In the genomic region with DNA sequence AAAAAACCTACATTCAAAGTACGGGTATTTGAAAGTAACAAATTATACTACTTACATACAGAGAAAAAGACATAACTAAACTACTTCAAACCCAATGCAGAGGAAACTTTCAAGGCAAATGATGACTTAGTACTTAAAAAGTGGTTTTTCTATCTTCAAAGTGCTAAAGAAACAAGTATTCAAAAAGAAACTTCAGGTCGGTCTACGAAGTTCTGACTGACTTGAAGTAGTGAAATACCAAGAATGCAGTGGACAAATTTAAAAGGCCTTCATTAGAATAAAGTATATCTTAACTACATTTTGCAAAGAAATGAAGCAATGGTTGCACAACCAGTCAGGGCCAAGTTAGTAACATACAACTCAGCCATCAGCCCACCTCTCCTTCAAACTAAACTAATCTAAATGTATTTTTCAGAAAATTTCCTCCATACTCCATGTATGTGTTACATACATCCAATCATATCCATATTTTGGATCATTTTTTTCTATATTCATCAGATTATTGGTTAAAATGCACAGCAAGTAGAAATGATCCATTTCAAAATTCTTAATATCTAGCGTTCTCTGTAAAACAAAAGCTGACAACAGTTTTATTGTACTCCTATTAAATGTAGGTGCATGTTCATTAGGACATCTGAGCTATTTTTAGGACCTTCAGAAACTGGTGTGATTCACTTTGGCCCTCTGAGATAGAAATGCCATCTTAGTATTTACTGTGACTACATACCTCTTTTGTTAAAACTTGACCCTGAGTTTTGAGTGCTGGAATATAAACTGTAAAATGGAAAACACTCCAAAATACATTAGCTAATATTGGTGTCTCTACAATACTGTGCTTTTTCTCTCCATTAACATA, we compare ENCODE assay signal across 13 cellular contexts. TPM values are rescaled to one million over a fixed set of nuclear protein-coding genes. Genes with fewer than 3 reads are reported as not detected.
DNase-seq lines count a peak whose midpoint lies in the region; ATAC-seq, FAIRE-seq and TF ChIP-seq lines count a peak whose summit lies in the region.
"Had no signal": no experiment of that assay in that cellular context is flagged by ENCODE, and none has a peak within 500 bp of the region (broad histone marks: within the 10 kb centered on the region; RNA-seq: fewer than 3 reads in every experiment).

No MANE protein-coding gene starts in this region.

- POLR2A ChIA-PET in activated CD4-positive, alpha-beta T cell treated with anti-CD3 and anti-CD28 coated beads, Interleukin-2, amount 10 ng/mL, durations not matched to agents 7 days and 5 days (lab: Charles Lee): no interaction called here

- H3K27ac Mint-ChIP-seq in activated CD4-positive, alpha-beta T cell treated with anti-CD3 and anti-CD28 coated beads, Interleukin-2, amount 10 ng/mL, durations not matched to agents 7 days and 5 days: peak overlapping the region; percentile 66
- peak overlapping the region; percentile 65 to 85 for H3K27ac Mint-ChIP-seq in activated naive CD4-positive, alpha-beta T cell treated with anti-CD3 and anti-CD28 coated beads, Interleukin-2, amount 50 U/mL, for 72 hours
- H3K27ac Mint-ChIP-seq: dendritic cell treated with granulocyte-macrophage colony-stimulating factor and Interleukin-4, amounts not matched to agents 40 ng/mL and 50 ng/mL, for 4 days had no signal

- CTCF ChIA-PET in activated CD4-positive, alpha-beta T cell treated with anti-CD3 and anti-CD28 coated beads, Interleukin-2, amount 10 ng/mL, durations not matched to agents 7 days and 5 days (lab: Charles Lee): interaction anchor here (1.0 to 1.8 kb wide), 4 partner anchors 8 to 103 kb away, joined by 3 to 5 read pairs (median 4); no protein-coding TSS in a partner anchor

- ATAC-seq in HG02610 (IDR thresholded peaks at IDR 0.05; ENCODE audit: unreplicated experiment): peak; percentile 40
- peak; percentile 82 to 85 for ATAC-seq in activated naive CD4-positive, alpha-beta T cell treated with anti-CD3 and anti-CD28 coated beads, Interleukin-2, amount 50 U/mL, for 72 hours
- no peak for ATAC-seq in GM19023 (IDR thresholded peaks at IDR 0.05; ENCODE audit: unreplicated experiment)
- no peak for ATAC-seq in HG03439 (IDR thresholded peaks at IDR 0.05; ENCODE audit: unreplicated experiment)

- no peak for DNase-seq in activated CD4-positive, alpha-beta T cell treated with anti-CD3 and anti-CD28 coated beads, Interleukin-2, amount 10 ng/mL, durations not matched to agents 7 days and 5 days
- no peak for DNase-seq in activated CD4-positive, alpha-beta T cell treated with anti-CD3 and anti-CD28 coated beads, Interleukin-2, amount 50 U/mL, for 4 hours
- no peak for DNase-seq in activated naive CD4-positive, alpha-beta T cell treated with anti-CD3 and anti-CD28 coated beads, Interleukin-2, amount 50 U/mL, for 72 hours (ENCODE audit: low spot score in 2 of 2)
- DNase-seq in myocyte (ENCODE audit: low read depth): peak; percentile 20
- DNase-seq in H54 (ENCODE audit: insufficient read length, low spot score): no peak
- DNase-seq: ACHN, foreskin fibroblast, NCI-H226, trophoblast cell had no signal

- H3K27me3 Mint-ChIP-seq in activated CD4-positive, alpha-beta T cell treated with anti-CD3 and anti-CD28 coated beads, Interleukin-2, amount 10 ng/mL, durations not matched to agents 7 days and 5 days: no peaks in the 10 kb centered on the region
- H3K27me3 Mint-ChIP-seq: dendritic cell treated with granulocyte-macrophage colony-stimulating factor and Interleukin-4, amounts not matched to agents 40 ng/mL and 50 ng/mL, for 4 days had no signal

- FAIRE-seq in H54 (lab: Jason Lieb, UNC): no peak

- H3K4me3 Mint-ChIP-seq in activated CD4-positive, alpha-beta T cell treated with anti-CD3 and anti-CD28 coated beads, Interleukin-2, amount 10 ng/mL, durations not matched to agents 7 days and 5 days: peak overlapping the region; percentile 13
- H3K4me3 Mint-ChIP-seq: dendritic cell treated with granulocyte-macrophage colony-stimulating factor and Interleukin-4, amounts not matched to agents 40 ng/mL and 50 ng/mL, for 4 days had no signal

- H3K36me3 Mint-ChIP-seq in activated CD4-positive, alpha-beta T cell treated with anti-CD3 and anti-CD28 coated beads, Interleukin-2, amount 10 ng/mL, durations not matched to agents 7 days and 5 days (ENCODE audit: low read depth): peaks cover 72% of the 10 kb centered on the region
- peaks cover 8 to 54% of the 10 kb centered on the region in 2 donors for H3K36me3 Mint-ChIP-seq in activated naive CD4-positive, alpha-beta T cell treated with anti-CD3 and anti-CD28 coated beads, Interleukin-2, amount 50 U/mL, for 72 hours

- no peak for TF ChIP-seq POLR2A in H54 (IDR thresholded peaks at IDR 0.05; ENCODE audit: low read depth, low read length)

- peaks cover 38% of the 10 kb centered on the region for H3K4me1 Mint-ChIP-seq in activated CD4-positive, alpha-beta T cell treated with anti-CD3 and anti-CD28 coated beads, Interleukin-2, amount 10 ng/mL, durations not matched to agents 7 days and 5 days

- no peaks in the 10 kb centered on the region for H3K9me3 Mint-ChIP-seq in activated CD4-positive, alpha-beta T cell treated with anti-CD3 and anti-CD28 coated beads, Interleukin-2, amount 10 ng/mL, durations not matched to agents 7 days and 5 days
- no peaks in the 10 kb centered on the region for H3K9me3 Mint-ChIP-seq in activated naive CD4-positive, alpha-beta T cell treated with anti-CD3 and anti-CD28 coated beads, Interleukin-2, amount 50 U/mL, for 72 hours
- H3K9me3 Mint-ChIP-seq: dendritic cell treated with granulocyte-macrophage colony-stimulating factor and Interleukin-4, amounts not matched to agents 40 ng/mL and 50 ng/mL, for 4 days had no signal

RNA-seq across cellular contexts. Expression of a gene that starts 49.9 kb away (rescaled TPM):
- total RNA-seq in activated CD4-positive, alpha-beta T cell treated with anti-CD3 and anti-CD28 coated beads, Interleukin-2, amount 10 ng/mL, durations not matched to agents 7 days and 5 days: 10 to 100 TPM; 34.9 to 41.2 TPM
- total RNA-seq in activated naive CD4-positive, alpha-beta T cell treated with anti-CD3 and anti-CD28 coated beads, Interleukin-2, amount 50 U/mL, for 72 hours: 10 to 100 TPM; 40.7 to 67.6 TPM
- total RNA-seq in myocyte: 55.2 and 57.2 TPM in 2 replicates
- polyA plus RNA-seq in myocyte (2012): 25.9 TPM

RNA-seq across cellular contexts. Expression of a gene that starts 55.6 kb away (rescaled TPM):
- 100 to 1,000 TPM; 489 to 694 TPM for total RNA-seq in activated CD4-positive, alpha-beta T cell treated with anti-CD3 and anti-CD28 coated beads, Interleukin-2, amount 10 ng/mL, durations not matched to agents 7 days and 5 days
- 100 to 1,000 TPM; 193 to 330 TPM for total RNA-seq in activated naive CD4-positive, alpha-beta T cell treated with anti-CD3 and anti-CD28 coated beads, Interleukin-2, amount 50 U/mL, for 72 hours
- total RNA-seq in myocyte: 126 and 144 TPM in 2 replicates
- polyA plus RNA-seq in myocyte (2012): 63.8 TPM

Comparison
In these comparisons a context has a peak if more than half of its experiments do, and no peak if none do; other contexts are left out.
1. ATAC-seq: peak in HG02610 (single experiment) and activated naive CD4-positive, alpha-beta T cell treated with anti-CD3 and anti-CD28 coated beads, Interleukin-2, amount 50 U/mL, for 72 hours (2 of 2); none in GM19023 (single experiment) and HG03439 (single experiment).